10 cellular contexts compared by ENCODE assay signal in the genomic region with DNA sequence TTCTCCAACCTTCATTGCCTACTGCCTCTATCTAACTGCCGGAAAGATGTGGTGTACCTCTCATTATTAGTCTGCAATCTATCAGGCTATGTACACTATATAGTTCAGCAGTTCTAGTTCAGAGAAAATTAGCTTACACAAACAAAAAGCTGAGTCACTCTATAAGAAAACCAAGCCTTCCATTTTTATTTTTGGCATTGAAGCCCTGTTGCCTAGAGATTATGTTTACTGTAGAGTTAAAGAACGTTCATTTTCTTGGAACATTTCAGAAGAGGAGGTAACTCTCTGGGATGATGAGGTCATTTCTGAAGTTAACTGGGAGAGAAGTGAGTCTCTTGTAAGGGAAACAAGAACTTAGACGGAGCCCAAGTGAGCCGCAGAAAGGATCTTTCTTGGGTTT.
DNase-seq lines count a peak whose midpoint lies in the region; ATAC-seq and TF ChIP-seq lines count a peak whose summit lies in the region.
"Had no signal": no experiment of that assay in that cellular context is flagged by ENCODE, and none has a peak within 500 bp of the region (broad histone marks: within the 10 kb centered on the region; RNA-seq: fewer than 3 reads in every experiment).

No MANE protein-coding gene starts in this region.

- H3K27ac ChIP-seq in effector memory CD4-positive, alpha-beta T cell (ENCODE audit: insufficient read depth, low read length, poor library complexity, severe bottlenecking): no peak overlapping the region
- no peak overlapping the region for H3K27ac ChIP-seq in sigmoid colon

- no peak for TF ChIP-seq CTCF in sigmoid colon (IDR thresholded peaks at IDR 0.05)

- peak; percentile 87 for ATAC-seq in SK-N-SH treated with all-trans-retinoic acid at 6 μM for 48 hours

- no peak for TF ChIP-seq POLR2A in sigmoid colon (IDR thresholded peaks at IDR 0.05)

- H3K27me3 ChIP-seq in effector memory CD4-positive, alpha-beta T cell (replicated peaks; ENCODE audit: control insufficient read depth, insufficient read depth, low read length, poor library complexity, severe bottlenecking): no peaks in the 10 kb centered on the region
- no peaks in the 10 kb centered on the region for H3K27me3 ChIP-seq in sigmoid colon

- WGBS in sigmoid colon, 2 donors: 38 to 47% methylated on average over 4 of the region's 4 CpGs

- no peaks in the 10 kb centered on the region for H3K4me1 ChIP-seq in effector memory CD4-positive, alpha-beta T cell (ENCODE audit: control insufficient read depth, insufficient read depth, low read length, poor library complexity, severe bottlenecking)
- no peaks in the 10 kb centered on the region for H3K4me1 ChIP-seq in sigmoid colon

- DNase-seq in NCI-H1092 treated with DMSO at 0.1 percent for 48 hours (lab: John Stamatoyannopoulos, UW) (peak; percentile 1), NCI-H1092 (lab: John Stamatoyannopoulos, UW) (no peak), glomerular endothelial cell (ENCODE audit: extremely low read depth, low read depth, low spot score) (peak; percentile 33), stromal cell of bone marrow (ENCODE audit: low read depth) (peak; percentile 94), sigmoid colon (no peak), epidermal melanocyte (ENCODE audit: insufficient read length, low spot score) (no peak)
- DNase-seq in effector memory CD4-positive, alpha-beta T cell: no peak
- DNase-seq: activated naive CD8-positive, alpha-beta T cell treated with anti-CD3 and anti-CD28 coated beads, Interleukin-2, amount 10 ng/mL, durations not matched to agents 7 days and 5 days; T-helper 2 cell had no signal

- TF ChIP-seq EP300 in sigmoid colon (IDR thresholded peaks at IDR 0.05): no peak

- no peak overlapping the region for H3K4me3 ChIP-seq in effector memory CD4-positive, alpha-beta T cell (ENCODE audit: insufficient read depth, low read depth, low read length, poor library complexity, severe bottlenecking)
- H3K4me3 ChIP-seq in sigmoid colon: no peak overlapping the region

- H3K9me3 ChIP-seq in effector memory CD4-positive, alpha-beta T cell (ENCODE audit: control insufficient read depth, low read length): no peaks in the 10 kb centered on the region
- H3K9me3 ChIP-seq in sigmoid colon: no peaks in the 10 kb centered on the region

- intact Hi-C loops in sigmoid colon (cut with DNase I): no loop called here

- no peaks in the 10 kb centered on the region for H3K36me3 ChIP-seq in effector memory CD4-positive, alpha-beta T cell (ENCODE audit: control insufficient read depth, insufficient read depth, low read length)
- H3K36me3 ChIP-seq in sigmoid colon: no peaks in the 10 kb centered on the region

TF ChIP-seq in SK-N-SH treated with all-trans-retinoic acid at 6 μM for 48 hours, 23 proteins besides CTCF, POLR2A, EP300 and RAD21:
- TF ChIP-seq ZFP3 (CRISPR knock-in tag; IDR thresholded peaks at IDR 0.05) (no peak), ARNTL (CRISPR knock-in tag; IDR thresholded peaks at IDR 0.05; ENCODE audit: borderline replicate concordance, low read depth) (no peak), PPARA (CRISPR knock-in tag; IDR thresholded peaks at IDR 0.05; ENCODE audit: borderline replicate concordance) (no peak), TOX (CRISPR knock-in tag; IDR thresholded peaks at IDR 0.05; ENCODE audit: borderline replicate concordance) (no peak), GLIS3 (CRISPR knock-in tag; IDR thresholded peaks at IDR 0.05) (no peak), ESRRG (CRISPR knock-in tag; IDR thresholded peaks at IDR 0.05) (no peak), SNAI2 (CRISPR knock-in tag; IDR thresholded peaks at IDR 0.05) (no peak), OSR1 (CRISPR knock-in tag; IDR thresholded peaks at IDR 0.05) (no peak), ZC3H10 (CRISPR knock-in tag; IDR thresholded peaks at IDR 0.05) (no peak), ZNF565 (CRISPR knock-in tag; conservative IDR thresholded peaks at IDR 0.05; ENCODE audit: low read depth) (no peak), ZFP30 (CRISPR knock-in tag; IDR thresholded peaks at IDR 0.05) (no peak), ZNF8 (CRISPR knock-in tag; IDR thresholded peaks at IDR 0.05) (no peak), ISL1 (CRISPR knock-in tag; IDR thresholded peaks at IDR 0.05) (no peak)
- TF ChIP-seq, protein P1, sequence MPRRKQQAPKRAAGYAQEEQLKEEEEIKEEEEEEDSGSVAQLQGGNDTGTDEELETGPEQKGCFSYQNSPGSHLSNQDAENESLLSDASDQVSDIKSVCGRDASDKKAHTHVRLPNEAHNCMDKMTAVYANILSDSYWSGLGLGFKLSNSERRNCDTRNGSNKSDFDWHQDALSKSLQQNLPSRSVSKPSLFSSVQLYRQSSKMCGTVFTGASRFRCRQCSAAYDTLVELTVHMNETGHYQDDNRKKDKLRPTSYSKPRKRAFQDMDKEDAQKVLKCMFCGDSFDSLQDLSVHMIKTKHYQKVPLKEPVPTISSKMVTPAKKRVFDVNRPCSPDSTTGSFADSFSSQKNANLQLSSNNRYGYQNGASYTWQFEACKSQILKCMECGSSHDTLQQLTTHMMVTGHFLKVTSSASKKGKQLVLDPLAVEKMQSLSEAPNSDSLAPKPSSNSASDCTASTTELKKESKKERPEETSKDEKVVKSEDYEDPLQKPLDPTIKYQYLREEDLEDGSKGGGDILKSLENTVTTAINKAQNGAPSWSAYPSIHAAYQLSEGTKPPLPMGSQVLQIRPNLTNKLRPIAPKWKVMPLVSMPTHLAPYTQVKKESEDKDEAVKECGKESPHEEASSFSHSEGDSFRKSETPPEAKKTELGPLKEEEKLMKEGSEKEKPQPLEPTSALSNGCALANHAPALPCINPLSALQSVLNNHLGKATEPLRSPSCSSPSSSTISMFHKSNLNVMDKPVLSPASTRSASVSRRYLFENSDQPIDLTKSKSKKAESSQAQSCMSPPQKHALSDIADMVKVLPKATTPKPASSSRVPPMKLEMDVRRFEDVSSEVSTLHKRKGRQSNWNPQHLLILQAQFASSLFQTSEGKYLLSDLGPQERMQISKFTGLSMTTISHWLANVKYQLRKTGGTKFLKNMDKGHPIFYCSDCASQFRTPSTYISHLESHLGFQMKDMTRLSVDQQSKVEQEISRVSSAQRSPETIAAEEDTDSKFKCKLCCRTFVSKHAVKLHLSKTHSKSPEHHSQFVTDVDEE (CRISPR knock-in tag; IDR thresholded peaks at IDR 0.05): no peak
- TF ChIP-seq, protein P2, sequence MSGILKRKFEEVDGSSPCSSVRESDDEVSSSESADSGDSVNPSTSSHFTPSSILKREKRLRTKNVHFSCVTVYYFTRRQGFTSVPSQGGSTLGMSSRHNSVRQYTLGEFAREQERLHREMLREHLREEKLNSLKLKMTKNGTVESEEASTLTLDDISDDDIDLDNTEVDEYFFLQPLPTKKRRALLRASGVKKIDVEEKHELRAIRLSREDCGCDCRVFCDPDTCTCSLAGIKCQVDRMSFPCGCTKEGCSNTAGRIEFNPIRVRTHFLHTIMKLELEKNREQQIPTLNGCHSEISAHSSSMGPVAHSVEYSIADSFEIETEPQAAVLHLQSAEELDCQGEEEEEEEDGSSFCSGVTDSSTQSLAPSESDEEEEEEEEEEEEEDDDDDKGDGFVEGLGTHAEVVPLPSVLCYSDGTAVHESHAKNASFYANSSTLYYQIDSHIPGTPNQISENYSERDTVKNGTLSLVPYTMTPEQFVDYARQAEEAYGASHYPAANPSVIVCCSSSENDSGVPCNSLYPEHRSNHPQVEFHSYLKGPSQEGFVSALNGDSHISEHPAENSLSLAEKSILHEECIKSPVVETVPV (CRISPR knock-in tag; IDR thresholded peaks at IDR 0.05): no peak
- TF ChIP-seq, protein P3, sequence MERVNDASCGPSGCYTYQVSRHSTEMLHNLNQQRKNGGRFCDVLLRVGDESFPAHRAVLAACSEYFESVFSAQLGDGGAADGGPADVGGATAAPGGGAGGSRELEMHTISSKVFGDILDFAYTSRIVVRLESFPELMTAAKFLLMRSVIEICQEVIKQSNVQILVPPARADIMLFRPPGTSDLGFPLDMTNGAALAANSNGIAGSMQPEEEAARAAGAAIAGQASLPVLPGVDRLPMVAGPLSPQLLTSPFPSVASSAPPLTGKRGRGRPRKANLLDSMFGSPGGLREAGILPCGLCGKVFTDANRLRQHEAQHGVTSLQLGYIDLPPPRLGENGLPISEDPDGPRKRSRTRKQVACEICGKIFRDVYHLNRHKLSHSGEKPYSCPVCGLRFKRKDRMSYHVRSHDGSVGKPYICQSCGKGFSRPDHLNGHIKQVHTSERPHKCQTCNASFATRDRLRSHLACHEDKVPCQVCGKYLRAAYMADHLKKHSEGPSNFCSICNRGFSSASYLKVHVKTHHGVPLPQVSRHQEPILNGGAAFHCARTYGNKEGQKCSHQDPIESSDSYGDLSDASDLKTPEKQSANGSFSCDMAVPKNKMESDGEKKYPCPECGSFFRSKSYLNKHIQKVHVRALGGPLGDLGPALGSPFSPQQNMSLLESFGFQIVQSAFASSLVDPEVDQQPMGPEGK (CRISPR knock-in tag; IDR thresholded peaks at IDR 0.05; ENCODE audit: borderline replicate concordance): no peak
- TF ChIP-seq, protein P4, sequence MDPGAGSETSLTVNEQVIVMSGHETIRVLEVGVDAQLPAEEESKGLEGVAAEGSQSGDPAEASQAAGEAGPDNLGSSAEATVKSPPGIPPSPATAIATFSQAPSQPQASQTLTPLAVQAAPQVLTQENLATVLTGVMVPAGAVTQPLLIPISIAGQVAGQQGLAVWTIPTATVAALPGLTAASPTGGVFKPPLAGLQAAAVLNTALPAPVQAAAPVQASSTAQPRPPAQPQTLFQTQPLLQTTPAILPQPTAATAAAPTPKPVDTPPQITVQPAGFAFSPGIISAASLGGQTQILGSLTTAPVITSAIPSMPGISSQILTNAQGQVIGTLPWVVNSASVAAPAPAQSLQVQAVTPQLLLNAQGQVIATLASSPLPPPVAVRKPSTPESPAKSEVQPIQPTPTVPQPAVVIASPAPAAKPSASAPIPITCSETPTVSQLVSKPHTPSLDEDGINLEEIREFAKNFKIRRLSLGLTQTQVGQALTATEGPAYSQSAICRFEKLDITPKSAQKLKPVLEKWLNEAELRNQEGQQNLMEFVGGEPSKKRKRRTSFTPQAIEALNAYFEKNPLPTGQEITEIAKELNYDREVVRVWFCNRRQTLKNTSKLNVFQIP (CRISPR knock-in tag; IDR thresholded peaks at IDR 0.05; ENCODE audit: borderline replicate concordance, low read depth): no peak

Comparison
In these comparisons a context has a peak if more than half of its experiments do, and no peak if none do; other contexts are left out.
1. DNase-seq: peak in NCI-H1092 treated with DMSO at 0.1 percent for 48 hours (single experiment), glomerular endothelial cell (single experiment) and stromal cell of bone marrow (single experiment); none in NCI-H1092 (single experiment), effector memory CD4-positive, alpha-beta T cell (0 of 3), sigmoid colon (single experiment) and epidermal melanocyte (single experiment).